16 cellular contexts compared by ENCODE assay signal in the genomic region with DNA sequence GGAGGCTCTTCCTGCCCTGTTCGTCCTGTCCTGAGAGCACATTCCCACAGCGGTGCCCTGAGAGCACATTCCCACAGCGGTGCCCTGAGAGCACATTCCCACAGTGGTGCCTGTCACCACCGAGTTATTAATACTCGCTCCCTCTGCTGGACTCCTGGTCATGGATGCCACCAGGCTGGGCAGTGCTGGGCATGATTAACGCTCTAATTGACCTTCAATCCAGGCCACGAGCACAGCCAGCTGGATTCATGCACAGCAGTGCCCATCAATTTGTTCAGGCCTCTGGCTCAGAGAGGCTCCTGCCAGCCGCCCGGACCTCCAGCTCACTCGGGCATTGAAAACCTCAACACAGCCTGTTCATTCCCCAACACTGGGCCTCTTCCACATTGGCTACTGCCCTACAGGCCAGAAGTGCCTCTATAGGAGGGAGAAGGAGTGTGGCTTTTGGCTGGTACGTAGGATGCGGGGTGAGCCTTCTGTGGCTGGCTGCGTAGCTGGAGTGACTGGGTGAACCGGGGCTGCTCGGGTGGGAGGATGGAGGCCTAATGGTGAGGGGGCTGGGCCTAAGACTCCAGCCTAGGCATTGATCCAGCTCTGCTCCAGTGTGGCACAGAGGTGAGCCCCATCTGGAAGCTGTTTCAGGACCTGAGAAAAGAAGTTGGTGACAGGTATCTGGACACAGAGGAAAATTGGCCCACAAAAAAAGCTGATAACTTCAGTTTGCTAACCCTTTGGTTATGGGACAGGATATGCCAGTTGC. TPM values are rescaled to one million over a fixed set of nuclear protein-coding genes. Genes with fewer than 3 reads are reported as not detected.
DNase-seq lines count a peak whose midpoint lies in the region; ATAC-seq, FAIRE-seq and TF ChIP-seq lines count a peak whose summit lies in the region.
"Had no signal": no experiment of that assay in that cellular context is flagged by ENCODE, and none has a peak within 500 bp of the region (broad histone marks: within the 10 kb centered on the region; RNA-seq: fewer than 3 reads in every experiment).

No MANE protein-coding gene starts in this region.

- H3K9me3 ChIP-seq in right lobe of liver (no peaks in the 10 kb centered on the region), HepG2 (ENCODE audit: low read length) (no peaks in the 10 kb centered on the region), neural progenitor cell (ENCODE audit: low read depth) (no peaks in the 10 kb centered on the region)
- H3K9me3 ChIP-seq: BLaER1 treated with 17β-estradiol and CSF1 and Interleukin-3, amounts not matched to agents 10 nM and 100 nM; Peyer's patch had no signal

- no peaks in the 10 kb centered on the region for H3K36me3 Mint-ChIP-seq in neural progenitor cell

- POLR2A ChIA-PET in HepG2 (lab: Yijun Ruan, JAX), result interaction anchor here (1.6 kb wide), 1 partner anchor 26 kb away, joined by 5 read pairs; the partner anchor contains the start of gene UQCC2

- TF ChIP-seq RAD21 in HepG2 (CRISPR knock-in tag; IDR thresholded peaks at IDR 0.05), result no peak

- ATAC-seq in right lobe of liver (peak in 1 of 4 donors; percentile 21), HepG2 (no peak), left ventricle myocardium superior (peak; percentile 81)

- H3K27ac Mint-ChIP-seq in neural progenitor cell, result peak overlapping the region; percentile 66

- H3K4me1 ChIP-seq in right lobe of liver (peaks cover 0 to 27% (median 12%) of the 10 kb centered on the region in 4 donors), HepG2 (ENCODE audit: insufficient read depth, low read length) (peaks cover 29% of the 10 kb centered on the region), neural progenitor cell (no peaks in the 10 kb centered on the region)
- H3K4me1 ChIP-seq: Peyer's patch had no signal

- DNase-seq in right lobe of liver, result peak in 2 of 3 donors; percentile 30 to 80
- no peak for DNase-seq in HepG2 (ENCODE audit: low spot score)
- DNase-seq in left ventricle myocardium superior, result peak; percentile 75
- DNase-seq in neural progenitor cell (ENCODE audit: low spot score), result no peak
- DNase-seq in hepatic stellate cell (ENCODE audit: low spot score), result no peak
- no peak for DNase-seq in stimulated activated CD4-positive, alpha-beta T cell treated with anti-CD3 and anti-CD28 coated beads, Interleukin-12 subunit alpha, Interleukin-12 subunit beta, amount 100 ng/mL, for 4 hours
- no peak for DNase-seq in NAMALWA (ENCODE audit: low spot score)
- DNase-seq in activated effector memory CD4-positive, alpha-beta T cell treated with Interleukin-2 at 50 U/mL for 16 hours, result no peak
- DNase-seq: 8988T, DMS 273 treated with DMSO at 0.1 percent for 48 hours, H9, NCI-H1417, NCI-H1930, NCI-H510A, Peyer's patch had no signal

- H3K9me3 Mint-ChIP-seq in neural progenitor cell, result no peaks in the 10 kb centered on the region
- H3K9me3 Mint-ChIP-seq: H9 had no signal

- H3K4me1 Mint-ChIP-seq in neural progenitor cell, result peaks cover 15% of the 10 kb centered on the region

- no peak overlapping the region for H3K27ac ChIP-seq in right lobe of liver
- no peak overlapping the region for H3K27ac ChIP-seq in HepG2 (ENCODE audit: extremely low read length, insufficient read depth, low read length)
- H3K27ac ChIP-seq in neural progenitor cell, result no peak overlapping the region
- H3K27ac ChIP-seq: BLaER1 treated with 17β-estradiol and CSF1 and Interleukin-3, amounts not matched to agents 10 nM and 100 nM; Peyer's patch had no signal

- CTCF ChIA-PET in HepG2 (lab: Yijun Ruan, JAX; ENCODE audit: low intra/inter-chr PET ratio, low total read pairs), result no interaction called here

- no TSS peak for BruUV-seq in HepG2 (replicated peaks; lab: Mats Ljungman, UMichigan)

- FAIRE-seq in HepG2 (lab: Jason Lieb, UNC), result no peak

- no peak for TF ChIP-seq POLR2A in right lobe of liver (IDR thresholded peaks at IDR 0.05)
- TF ChIP-seq POLR2A in HepG2 (IDR thresholded peaks at IDR 0.05; ENCODE audit: insufficient read depth in 1 of 2, low read depth in 2 of 2, low read length in 2 of 2), result no peak

- H3F3A ChIP-seq in neural progenitor cell (ENCODE audit: low read depth), result no peaks in the 10 kb centered on the region

- H3K9ac ChIP-seq in HepG2 (ENCODE audit: insufficient read depth, low read depth, low read length) (no peak overlapping the region), neural progenitor cell (no peak overlapping the region)
- H3K9ac ChIP-seq: BLaER1 treated with 17β-estradiol and CSF1 and Interleukin-3, amounts not matched to agents 10 nM and 100 nM had no signal

- TF ChIP-seq EP300 in HepG2 (IDR thresholded peaks at IDR 0.05; ENCODE audit: low read depth in 2 of 2, low read length in 2 of 2) (no peak), HepG2 (CRISPR knock-in tag; IDR thresholded peaks at IDR 0.05; ENCODE audit: borderline replicate concordance) (no peak)

- H4K20me1 ChIP-seq in HepG2 (ENCODE audit: insufficient read depth, low read length) (no peaks in the 10 kb centered on the region), neural progenitor cell (ENCODE audit: low read depth) (no peaks in the 10 kb centered on the region)

- H3K4me2 ChIP-seq in HepG2 (ENCODE audit: low read depth, low read length) (no peak overlapping the region), neural progenitor cell (no peak overlapping the region)
- H3K4me2 ChIP-seq: BLaER1 treated with 17β-estradiol and CSF1 and Interleukin-3, amounts not matched to agents 10 nM and 100 nM had no signal

- H2AFZ ChIP-seq in HepG2 (ENCODE audit: low read length) (no peak overlapping the region), neural progenitor cell (replicated peaks) (no peak overlapping the region)

- H3K79me2 ChIP-seq in HepG2 (ENCODE audit: insufficient read depth, low read length) (no peaks in the 10 kb centered on the region), neural progenitor cell (ENCODE audit: low read depth) (no peaks in the 10 kb centered on the region)

- TF ChIP-seq CTCF in right lobe of liver (IDR thresholded peaks at IDR 0.05) (no peak), HepG2 (CRISPR knock-in tag; IDR thresholded peaks at IDR 0.05) (no peak), neural progenitor cell (IDR thresholded peaks at IDR 0.05) (no peak)

- H3K36me3 ChIP-seq in right lobe of liver, result peaks cover 0 to 7% (median 1%) of the 10 kb centered on the region in 4 donors
- H3K36me3 ChIP-seq in HepG2 (replicated peaks in 1 of 2; ENCODE audit: control insufficient read depth in 1 of 2, insufficient read depth in 2 of 2, low read length in 2 of 2), result no peaks in the 10 kb centered on the region
- H3K36me3 ChIP-seq in neural progenitor cell, result no peaks in the 10 kb centered on the region
- H3K36me3 ChIP-seq: BLaER1 treated with 17β-estradiol and CSF1 and Interleukin-3, amounts not matched to agents 10 nM and 100 nM; Peyer's patch had no signal

- H3K4me3 Mint-ChIP-seq in neural progenitor cell, result no peak overlapping the region
- H3K4me3 Mint-ChIP-seq: H9 had no signal

- H3K27me3 ChIP-seq in right lobe of liver, result no peaks in the 10 kb centered on the region
- H3K27me3 ChIP-seq in HepG2 (ENCODE audit: control insufficient read depth in 1 of 2, insufficient read depth in 2 of 2, low read length in 2 of 2), result no peaks in the 10 kb centered on the region
- no peaks in the 10 kb centered on the region for H3K27me3 ChIP-seq in neural progenitor cell
- H3K27me3 ChIP-seq: BLaER1 treated with 17β-estradiol and CSF1 and Interleukin-3, amounts not matched to agents 10 nM and 100 nM; Peyer's patch had no signal

- peaks cover 7% of the 10 kb centered on the region for H3K27me3 Mint-ChIP-seq in neural progenitor cell (ENCODE audit: insufficient read depth, low read depth)

- no peak overlapping the region for H3K4me3 ChIP-seq in right lobe of liver
- no peak overlapping the region for H3K4me3 ChIP-seq in HepG2 (replicated peaks in 1 of 3; ENCODE audit: insufficient read depth in 1 of 3, low read depth in 2 of 3, low read length in 3 of 3)
- no peak overlapping the region for H3K4me3 ChIP-seq in neural progenitor cell
- H3K4me3 ChIP-seq: BLaER1 treated with 17β-estradiol and CSF1 and Interleukin-3, amounts not matched to agents 10 nM and 100 nM; Peyer's patch had no signal

- in situ Hi-C loops in HepG2 (cut with HindIII; ENCODE audit: extremely low pct_ligation_motif_present, low pct_unique_long_range_greater_than_20kb), result no loop called here

- 63% methylated on average over 7 of the region's 15 CpGs for WGBS in right lobe of liver (ENCODE audit: insufficient coverage, low coverage, low lambda C conversion rate, missing lambda C conversion rate)
- 86% methylated on average over 14 of the region's 15 CpGs for WGBS in HepG2 (ENCODE audit: low lambda C conversion rate)

- intact Hi-C loops in right lobe of liver (cut with DNase I) (no loop called here), HepG2 (cut with micrococcal nuclease; ENCODE audit: unreplicated experiment) (no loop called here), left ventricle myocardium superior (cut with micrococcal nuclease) (no loop called here)

RNA-seq across cellular contexts. Expression of gene IP6K3, which starts 9.3 kb away (rescaled TPM):
- total RNA-seq in right lobe of liver (10 to 100 TPM in 3 of 6 experiments, 1 to 10 TPM in 3; 4.8 to 28.0 (median 9.7) TPM), HepG2 (2016; rRNA removed; fragmentation: Illumina TruSeq; extraction: Trizol) (0.11 and 0.44 TPM in 2 replicates), left ventricle myocardium superior (47.5 TPM), neural progenitor cell (ENCODE audit: low replicate concordance) (2.9 and 4.6 TPM in 2 replicates)
- total RNA-seq in HepG2 (2016; cell fraction: cytosol; rRNA removed; fragmentation: Illumina TruSeq; extraction: Trizol; ENCODE audit: low read depth), result 0.18 and 0.40 TPM in 2 replicates
- total RNA-seq in HepG2 (2016; cell fraction: insoluble cytoplasmic fraction; rRNA removed; fragmentation: Illumina TruSeq; extraction: Trizol), result 0.28 and 0.52 TPM in 2 replicates
- total RNA-seq in HepG2 (2016; cell fraction: membrane; rRNA removed; fragmentation: Illumina TruSeq; extraction: Trizol), result 0.17 TPM in 1 of 2 replicates, not detected in the other
- total RNA-seq in HepG2 (2016; cell fraction: nucleus; rRNA removed; fragmentation: Illumina TruSeq; extraction: Trizol), result 0.53 TPM in 2 replicates
- 0.18 and 0.48 TPM in 2 replicates for polyA plus RNA-seq in HepG2 (2011; rRNA removed)
- polyA plus RNA-seq in HepG2 (2011; cell fraction: cytosol; rRNA removed), result 0.16 and 0.22 TPM in 2 replicates
- 0.63 and 0.76 TPM in 2 replicates for polyA plus RNA-seq in HepG2 (2011; cell fraction: nucleus; rRNA removed)
- 0.13 TPM in 1 of 2 replicates, not detected in the other for polyA plus RNA-seq in HepG2 (2012)
- polyA plus RNA-seq in HepG2 (2016; cell fraction: cytosol; fragmentation: Illumina TruSeq; extraction: Trizol; ENCODE audit: low read depth), result 0.20 and 0.21 TPM in 2 replicates
- polyA plus RNA-seq in HepG2 (2016; cell fraction: insoluble cytoplasmic fraction; fragmentation: Illumina TruSeq; extraction: Trizol; ENCODE audit: low read depth), result 0.20 and 0.22 TPM in 2 replicates
- polyA plus RNA-seq in HepG2 (2016; cell fraction: membrane; fragmentation: Illumina TruSeq; extraction: Trizol; ENCODE audit: low read depth), result 0.86 TPM in 1 of 2 replicates, not detected in the other
- polyA plus RNA-seq in HepG2 (2016; cell fraction: nucleus; fragmentation: Illumina TruSeq; extraction: Trizol; ENCODE audit: insufficient read depth, low read depth), result 0.40 and 0.75 TPM in 2 replicates
- 0.18 TPM in 1 of 2 replicates, not detected in the other for polyA minus RNA-seq in HepG2 (2011; rRNA and poly(A)+ RNA removed; ENCODE audit: low replicate concordance)
- 0.30 TPM in 1 of 2 replicates, not detected in the other for polyA minus RNA-seq in HepG2 (2011; cell fraction: cytosol; rRNA and poly(A)+ RNA removed)
- polyA minus RNA-seq in HepG2 (2011; cell fraction: nucleus; rRNA and poly(A)+ RNA removed), result 0.62 TPM in 1 of 2 replicates, not detected in the other

RNA-seq across cellular contexts. Expression of gene UQCC2, which starts 25.9 kb away (rescaled TPM):
- 10 to 100 TPM; 23.7 to 38.4 (median 31.5) TPM for total RNA-seq in right lobe of liver
- 238 and 273 TPM in 2 replicates for total RNA-seq in HepG2 (2016; rRNA removed; fragmentation: Illumina TruSeq; extraction: Trizol)
- 120 and 154 TPM in 2 replicates for total RNA-seq in HepG2 (2016; cell fraction: cytosol; rRNA removed; fragmentation: Illumina TruSeq; extraction: Trizol; ENCODE audit: low read depth)
- 223 and 303 TPM in 2 replicates for total RNA-seq in HepG2 (2016; cell fraction: insoluble cytoplasmic fraction; rRNA removed; fragmentation: Illumina TruSeq; extraction: Trizol)
- 160 and 207 TPM in 2 replicates for total RNA-seq in HepG2 (2016; cell fraction: membrane; rRNA removed; fragmentation: Illumina TruSeq; extraction: Trizol)
- 53.9 and 66.5 TPM in 2 replicates for total RNA-seq in HepG2 (2016; cell fraction: nucleus; rRNA removed; fragmentation: Illumina TruSeq; extraction: Trizol)
- polyA plus RNA-seq in HepG2 (2011; rRNA removed), result 82.4 and 83.3 TPM in 2 replicates
- polyA plus RNA-seq in HepG2 (2011; cell fraction: cytosol; rRNA removed), result 43.2 and 56.5 TPM in 2 replicates
- polyA plus RNA-seq in HepG2 (2011; cell fraction: nucleus; rRNA removed), result 25.4 and 25.6 TPM in 2 replicates
- 134 and 138 TPM in 2 replicates for polyA plus RNA-seq in HepG2 (2012)
- 161 and 200 TPM in 2 replicates for polyA plus RNA-seq in HepG2 (2016; cell fraction: cytosol; fragmentation: Illumina TruSeq; extraction: Trizol; ENCODE audit: low read depth)
- polyA plus RNA-seq in HepG2 (2016; cell fraction: insoluble cytoplasmic fraction; fragmentation: Illumina TruSeq; extraction: Trizol; ENCODE audit: low read depth), result 261 and 288 TPM in 2 replicates
- polyA plus RNA-seq in HepG2 (2016; cell fraction: membrane; fragmentation: Illumina TruSeq; extraction: Trizol; ENCODE audit: low read depth), result 151 and 202 TPM in 2 replicates
- 129 and 150 TPM in 2 replicates for polyA plus RNA-seq in HepG2 (2016; cell fraction: nucleus; fragmentation: Illumina TruSeq; extraction: Trizol; ENCODE audit: insufficient read depth, low read depth)
- polyA minus RNA-seq in HepG2 (2011; rRNA and poly(A)+ RNA removed; ENCODE audit: low replicate concordance), result 13.1 and 30.2 TPM in 2 replicates
- 12.8 and 21.1 TPM in 2 replicates for polyA minus RNA-seq in HepG2 (2011; cell fraction: cytosol; rRNA and poly(A)+ RNA removed)
- 17.4 and 19.8 TPM in 2 replicates for polyA minus RNA-seq in HepG2 (2011; cell fraction: nucleus; rRNA and poly(A)+ RNA removed)
- total RNA-seq in left ventricle myocardium superior, result 190 TPM
- 47.7 and 95.9 TPM in 2 replicates for total RNA-seq in neural progenitor cell (ENCODE audit: low replicate concordance)

RNA-seq across cellular contexts. Expression of gene LEMD2, which starts 51.5 kb away (rescaled TPM):
- total RNA-seq in right lobe of liver (10 to 100 TPM; 17.8 to 28.0 (median 21.8) TPM), HepG2 (2016; rRNA removed; fragmentation: Illumina TruSeq; extraction: Trizol) (17.9 and 45.2 TPM in 2 replicates), left ventricle myocardium superior (22.5 TPM), neural progenitor cell (ENCODE audit: low replicate concordance) (31.8 and 53.4 TPM in 2 replicates)
- 14.2 and 15.8 TPM in 2 replicates for total RNA-seq in HepG2 (2016; cell fraction: cytosol; rRNA removed; fragmentation: Illumina TruSeq; extraction: Trizol; ENCODE audit: low read depth)
- total RNA-seq in HepG2 (2016; cell fraction: insoluble cytoplasmic fraction; rRNA removed; fragmentation: Illumina TruSeq; extraction: Trizol), result 16.3 and 48.1 TPM in 2 replicates
- total RNA-seq in HepG2 (2016; cell fraction: membrane; rRNA removed; fragmentation: Illumina TruSeq; extraction: Trizol), result 19.9 and 22.2 TPM in 2 replicates
- 44.0 and 55.5 TPM in 2 replicates for total RNA-seq in HepG2 (2016; cell fraction: nucleus; rRNA removed; fragmentation: Illumina TruSeq; extraction: Trizol)
- polyA plus RNA-seq in HepG2 (2011; rRNA removed), result 62.9 and 76.2 TPM in 2 replicates
- polyA plus RNA-seq in HepG2 (2011; cell fraction: cytosol; rRNA removed), result 45.0 and 49.7 TPM in 2 replicates
- 115 and 140 TPM in 2 replicates for polyA plus RNA-seq in HepG2 (2011; cell fraction: nucleus; rRNA removed)
- polyA plus RNA-seq in HepG2 (2012), result 46.9 and 65.3 TPM in 2 replicates
- 6.6 and 7.4 TPM in 2 replicates for polyA plus RNA-seq in HepG2 (2016; cell fraction: cytosol; fragmentation: Illumina TruSeq; extraction: Trizol; ENCODE audit: low read depth)
- 14.0 and 18.6 TPM in 2 replicates for polyA plus RNA-seq in HepG2 (2016; cell fraction: insoluble cytoplasmic fraction; fragmentation: Illumina TruSeq; extraction: Trizol; ENCODE audit: low read depth)
- polyA plus RNA-seq in HepG2 (2016; cell fraction: membrane; fragmentation: Illumina TruSeq; extraction: Trizol; ENCODE audit: low read depth), result 12.6 and 12.8 TPM in 2 replicates
- polyA plus RNA-seq in HepG2 (2016; cell fraction: nucleus; fragmentation: Illumina TruSeq; extraction: Trizol; ENCODE audit: insufficient read depth, low read depth), result 87.5 and 97.1 TPM in 2 replicates
- polyA minus RNA-seq in HepG2 (2011; rRNA and poly(A)+ RNA removed; ENCODE audit: low replicate concordance), result 43.4 and 90.0 TPM in 2 replicates
- polyA minus RNA-seq in HepG2 (2011; cell fraction: cytosol; rRNA and poly(A)+ RNA removed), result 30.7 and 35.8 TPM in 2 replicates
- 80.9 and 103 TPM in 2 replicates for polyA minus RNA-seq in HepG2 (2011; cell fraction: nucleus; rRNA and poly(A)+ RNA removed)

Comparison
In these comparisons a context has a peak if more than half of its experiments do, and no peak if none do; other contexts are left out.
1. DNase-seq: peak in right lobe of liver (2 of 3) and left ventricle myocardium superior (single experiment); none in HepG2 (single experiment), neural progenitor cell (single experiment), hepatic stellate cell (single experiment), stimulated activated CD4-positive, alpha-beta T cell treated with anti-CD3 and anti-CD28 coated beads, Interleukin-12 subunit alpha, Interleukin-12 subunit beta, amount 100 ng/mL, for 4 hours (single experiment), NAMALWA (single experiment) and activated effector memory CD4-positive, alpha-beta T cell treated with Interleukin-2 at 50 U/mL for 16 hours (single experiment).